Comparison of ENCODE assay signal across 26 cellular contexts in the genomic region with DNA sequence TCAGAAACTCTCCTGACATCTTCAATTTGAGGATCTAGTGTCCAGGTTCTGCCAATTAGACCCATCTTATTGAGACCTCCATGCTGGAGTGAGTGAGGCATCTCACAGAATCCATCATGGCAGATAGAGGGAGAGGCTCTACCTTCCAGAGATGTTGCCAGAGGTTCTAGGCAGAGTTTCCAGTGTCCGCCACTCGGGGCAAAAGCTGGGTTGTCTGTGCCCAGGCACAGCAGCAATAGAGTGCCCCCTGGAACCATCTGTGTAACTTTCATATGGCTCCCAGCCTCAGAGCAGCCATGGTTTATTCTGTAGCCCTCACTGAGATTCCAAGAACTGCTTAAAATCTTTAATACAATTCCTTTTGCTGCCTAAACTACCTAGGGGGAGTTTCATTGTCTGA.
"Had no signal": no experiment of that assay in that cellular context is flagged by ENCODE, and none has a peak within 500 bp of the region (broad histone marks: within the 10 kb centered on the region; RNA-seq: fewer than 3 reads in every experiment).

No MANE protein-coding gene starts in this region.

- ATAC-seq: activated CD8-positive, alpha-beta memory T cell treated with anti-CD3 and anti-CD28 coated beads, Interleukin-2, amount 10 ng/mL, durations not matched to agents 7 days and 5 days; activated CD8-positive, alpha-beta T cell treated with anti-CD3 and anti-CD28 coated beads for 36 hours; body of pancreas; left lung; naive thymus-derived CD4-positive, alpha-beta T cell; stimulated activated memory B cell treated with anti-CD40 and anti-IgM and Interleukin-4, amounts not matched to agents 10 μg/mL and 1 μg/mL and 100 μg/mL, for 72 hours had no signal

- H3K9me3 ChIP-seq: body of pancreas, left lung, stomach, transverse colon had no signal

- H3K4me1 Mint-ChIP-seq: activated CD8-positive, alpha-beta memory T cell treated with anti-CD3 and anti-CD28 coated beads, Interleukin-2, amount 10 ng/mL, durations not matched to agents 7 days and 5 days; activated naive CD4-positive, alpha-beta T cell treated with anti-CD3 and anti-CD28 coated beads, Interleukin-2, amount 50 U/mL, for 24 hours; naive thymus-derived CD4-positive, alpha-beta T cell; neural crest cell; stimulated activated memory B cell treated with anti-CD40 and anti-IgM and Interleukin-4, amounts not matched to agents 10 μg/mL and 1 μg/mL and 100 μg/mL, for 72 hours had no signal

- FAIRE-seq: small intestine, urothelium cell line had no signal

- H3K27me3 ChIP-seq: body of pancreas, cardiac muscle cell, stomach, transverse colon had no signal

- H3K36me3 Mint-ChIP-seq: activated CD8-positive, alpha-beta memory T cell treated with anti-CD3 and anti-CD28 coated beads, Interleukin-2, amount 10 ng/mL, durations not matched to agents 7 days and 5 days; activated naive CD4-positive, alpha-beta T cell treated with anti-CD3 and anti-CD28 coated beads, Interleukin-2, amount 50 U/mL, for 24 hours; naive thymus-derived CD4-positive, alpha-beta T cell; stimulated activated memory B cell treated with anti-CD40 and anti-IgM and Interleukin-4, amounts not matched to agents 10 μg/mL and 1 μg/mL and 100 μg/mL, for 72 hours had no signal

- H3K36me3 ChIP-seq: cardiac muscle cell, left lung, stomach, transverse colon had no signal

- H3K27ac Mint-ChIP-seq: activated CD8-positive, alpha-beta memory T cell treated with anti-CD3 and anti-CD28 coated beads, Interleukin-2, amount 10 ng/mL, durations not matched to agents 7 days and 5 days; activated CD8-positive, alpha-beta T cell treated with anti-CD3 and anti-CD28 coated beads for 36 hours; activated naive CD4-positive, alpha-beta T cell treated with anti-CD3 and anti-CD28 coated beads, Interleukin-2, amount 50 U/mL, for 24 hours; activated T-helper 1 cell treated with anti-CD3 and anti-CD28 coated beads, Interleukin-12 subunit alpha, Interleukin-12 subunit beta, Interleukin-2, Interleukin-4 antibody, amounts not matched to agents 30 ng/mL and 10 ng/mL and 1 ng/mL, durations not matched to agents 14 hours and 24 hours and 36 hours; dendritic cell treated with granulocyte-macrophage colony-stimulating factor and Interleukin-4, amounts not matched to agents 40 ng/mL and 50 ng/mL, for 4 days; naive thymus-derived CD4-positive, alpha-beta T cell; stimulated activated memory B cell treated with anti-CD40 and anti-IgM and Interleukin-4, amounts not matched to agents 10 μg/mL and 1 μg/mL and 100 μg/mL, for 72 hours had no signal

- H3K4me3 Mint-ChIP-seq: activated CD8-positive, alpha-beta memory T cell treated with anti-CD3 and anti-CD28 coated beads, Interleukin-2, amount 10 ng/mL, durations not matched to agents 7 days and 5 days; activated CD8-positive, alpha-beta T cell treated with anti-CD3 and anti-CD28 coated beads for 36 hours; activated naive CD4-positive, alpha-beta T cell treated with anti-CD3 and anti-CD28 coated beads, Interleukin-2, amount 50 U/mL, for 24 hours; activated T-helper 1 cell treated with anti-CD3 and anti-CD28 coated beads, Interleukin-12 subunit alpha, Interleukin-12 subunit beta, Interleukin-2, Interleukin-4 antibody, amounts not matched to agents 30 ng/mL and 10 ng/mL and 1 ng/mL, durations not matched to agents 14 hours and 24 hours and 36 hours; dendritic cell treated with granulocyte-macrophage colony-stimulating factor and Interleukin-4, amounts not matched to agents 40 ng/mL and 50 ng/mL, for 4 days; naive thymus-derived CD4-positive, alpha-beta T cell; neural crest cell; stimulated activated memory B cell treated with anti-CD40 and anti-IgM and Interleukin-4, amounts not matched to agents 10 μg/mL and 1 μg/mL and 100 μg/mL, for 72 hours had no signal

- H3K4me3 ChIP-seq: body of pancreas, cardiac muscle cell, left lung, lung, stomach, transverse colon had no signal

- H3K27me3 Mint-ChIP-seq: stimulated activated memory B cell treated with anti-CD40 and anti-IgM and Interleukin-4, amounts not matched to agents 10 μg/mL and 1 μg/mL and 100 μg/mL, for 72 hours had no signal

- H3K4me1 ChIP-seq: body of pancreas, left lung, stomach, transverse colon had no signal

- H3K27ac ChIP-seq: body of pancreas, cardiac muscle cell, left lung, stomach, transverse colon had no signal

- DNase-seq: activated CD4-positive, alpha-beta T cell treated with anti-CD3 and anti-CD28 coated beads for 48 hours; activated CD8-positive, alpha-beta memory T cell treated with anti-CD3 and anti-CD28 coated beads, Interleukin-2, amount 10 ng/mL, durations not matched to agents 7 days and 5 days; activated CD8-positive, alpha-beta T cell treated with anti-CD3 and anti-CD28 coated beads for 36 hours; activated gamma-delta T cell treated with Interleukin-2 at 50 U/mL for 16 hours; activated T-cell treated with anti-CD3 and anti-CD28 coated beads for 4 hours; anterior cingulate cortex; body of pancreas; effector CD4-positive, alpha-beta T cell; erythroblast; kidney glomerular epithelial cell; left lung; naive thymus-derived CD4-positive, alpha-beta T cell; occipital lobe; small intestine; stimulated activated CD4-positive, alpha-beta T cell treated with anti-CD3 and anti-CD28 coated beads, Interleukin-2, amount 100 ng/mL, for 24 hours; stomach; T1000; transverse colon had no signal

- H3K9me3 Mint-ChIP-seq: activated CD8-positive, alpha-beta T cell treated with anti-CD3 and anti-CD28 coated beads for 36 hours; activated naive CD4-positive, alpha-beta T cell treated with anti-CD3 and anti-CD28 coated beads, Interleukin-2, amount 50 U/mL, for 24 hours; activated T-helper 1 cell treated with anti-CD3 and anti-CD28 coated beads, Interleukin-12 subunit alpha, Interleukin-12 subunit beta, Interleukin-2, Interleukin-4 antibody, amounts not matched to agents 30 ng/mL and 10 ng/mL and 1 ng/mL, durations not matched to agents 14 hours and 24 hours and 36 hours; dendritic cell treated with granulocyte-macrophage colony-stimulating factor and Interleukin-4, amounts not matched to agents 40 ng/mL and 50 ng/mL, for 4 days; naive thymus-derived CD4-positive, alpha-beta T cell; neural crest cell; stimulated activated memory B cell treated with anti-CD40 and anti-IgM and Interleukin-4, amounts not matched to agents 10 μg/mL and 1 μg/mL and 100 μg/mL, for 72 hours had no signal
